In genomic region chr5:119049824-119050449, GRCh38 we compare ENCODE assay signal across 12 cellular contexts. TPM values are rescaled to one million over a fixed set of nuclear protein-coding genes. Genes with fewer than 3 reads are reported as not detected.
DNase-seq lines count a peak whose midpoint lies in the region; FAIRE-seq and TF ChIP-seq lines count a peak whose summit lies in the region.
"Had no signal": no experiment of that assay in that cellular context is flagged by ENCODE, and none has a peak within 500 bp of the region (broad histone marks: within the 10 kb centered on the region; RNA-seq: fewer than 3 reads in every experiment).

No MANE protein-coding gene starts in this region.

- H3K4me2 ChIP-seq in mammary epithelial cell (ENCODE audit: insufficient read depth, low read depth, low read length) (no peak overlapping the region), keratinocyte (ENCODE audit: control insufficient read depth, extremely low read depth, insufficient read depth, low read depth, low read length) (no peak overlapping the region)

- in situ Hi-C loops in mammary epithelial cell (cut with MboI; ENCODE audit: low sequenced_read_pairs in 2 of 2) = loop anchor here in 1 of 2 donors (25.0 kb wide), 1 partner anchor 362 kb away; no protein-coding TSS in a partner anchor

- intact Hi-C loops in mammary epithelial cell (cut with micrococcal nuclease) (no loop called here), Calu3 (cut with micrococcal nuclease; ENCODE audit: unreplicated experiment) (no loop called here), posterior vena cava (cut with DNase I) (no loop called here)

- no peaks in the 10 kb centered on the region for H3K9me1 ChIP-seq in keratinocyte (ENCODE audit: control insufficient read depth, extremely low read depth, insufficient read depth, low read length)

- H3K9me3 ChIP-seq in mammary epithelial cell (replicated peaks; ENCODE audit: insufficient read depth, low read length) = no peaks in the 10 kb centered on the region
- H3K9me3 ChIP-seq in keratinocyte (ENCODE audit: control insufficient read depth, low read depth, low read length) = no peaks in the 10 kb centered on the region
- H3K9me3 ChIP-seq: SJCRH30 had no signal

- H3K79me2 ChIP-seq in mammary epithelial cell (ENCODE audit: insufficient read depth, low read length) (no peaks in the 10 kb centered on the region), keratinocyte (ENCODE audit: control insufficient read depth, insufficient read depth, low read length) (no peaks in the 10 kb centered on the region)

- H3K4me1 Mint-ChIP-seq in nephron progenitor cell (peaks cover 6% of the 10 kb centered on the region), Calu3 (ENCODE audit: low read depth, unreplicated experiment) (no peaks in the 10 kb centered on the region)
- H3K4me1 Mint-ChIP-seq: stimulated activated naive CD8-positive, alpha-beta T cell treated with anti-CD3 and anti-CD28 coated beads, Interleukin-15, amount 100 ng/mL, for 72 hours had no signal

- H3K27ac ChIP-seq in mammary epithelial cell (ENCODE audit: insufficient read depth, low read depth, low read length) (no peak overlapping the region), keratinocyte (ENCODE audit: control insufficient read depth, insufficient read depth, low read length) (no peak overlapping the region), caudate nucleus (ENCODE audit: low read depth, low read length) (no peak overlapping the region)
- H3K27ac ChIP-seq: SJCRH30 had no signal

- H3K36me3 Mint-ChIP-seq in nephron progenitor cell (ENCODE audit: low read depth) (no peaks in the 10 kb centered on the region), Calu3 (ENCODE audit: insufficient read depth, unreplicated experiment) (no peaks in the 10 kb centered on the region)

- no peaks in the 10 kb centered on the region for H3K9me3 Mint-ChIP-seq in nephron progenitor cell
- H3K9me3 Mint-ChIP-seq in Calu3 (ENCODE audit: low read depth, unreplicated experiment) = no peaks in the 10 kb centered on the region
- H3K9me3 Mint-ChIP-seq: stimulated activated naive CD8-positive, alpha-beta T cell treated with anti-CD3 and anti-CD28 coated beads, Interleukin-15, amount 100 ng/mL, for 72 hours had no signal

- H4K20me1 ChIP-seq in mammary epithelial cell (ENCODE audit: insufficient read depth, low read length) = no peaks in the 10 kb centered on the region
- no peaks in the 10 kb centered on the region for H4K20me1 ChIP-seq in keratinocyte (ENCODE audit: control insufficient read depth, extremely low read depth, insufficient read depth, low read length)

- no peak overlapping the region for H3K9ac ChIP-seq in mammary epithelial cell (ENCODE audit: insufficient read depth, low read length)
- H3K9ac ChIP-seq in keratinocyte (ENCODE audit: control insufficient read depth, extremely low read depth, insufficient read depth, low read length) = no peak overlapping the region

- no peaks in the 10 kb centered on the region for H3K27me3 ChIP-seq in mammary epithelial cell (ENCODE audit: insufficient read depth, low read length)
- no peaks in the 10 kb centered on the region for H3K27me3 ChIP-seq in keratinocyte (ENCODE audit: control insufficient read depth, extremely low read depth, insufficient read depth, low read length)
- H3K27me3 ChIP-seq: SJCRH30 had no signal

- no peak for TF ChIP-seq CTCF in mammary epithelial cell (conservative IDR thresholded peaks at IDR 0.05 in 1 of 2, IDR thresholded peaks at IDR 0.05 in 1 of 2; ENCODE audit: extremely low read depth in 1 of 2, insufficient read depth in 1 of 2, low read depth in 1 of 2, low read length in 2 of 2)
- TF ChIP-seq CTCF in keratinocyte (optimal IDR thresholded peaks at IDR 0.05 in 1 of 3, IDR thresholded peaks at IDR 0.05 in 1 of 3, conservative IDR thresholded peaks at IDR 0.05 in 1 of 3; ENCODE audit: extremely low read depth in 1 of 3, insufficient read depth in 2 of 3, low read length in 3 of 3) = no peak
- TF ChIP-seq CTCF in nephron progenitor cell (IDR thresholded peaks at IDR 0.05) = no peak
- TF ChIP-seq CTCF in Calu3 (IDR thresholded peaks at IDR 0.05; ENCODE audit: unreplicated experiment) = no peak

- BruUV-seq in mammary epithelial cell (replicated peaks; lab: Mats Ljungman, UMichigan) = no TSS peak
- BruUV-seq in Calu3 (replicated peaks; lab: Mats Ljungman, UMichigan) = no TSS peak

- H2AFZ ChIP-seq in mammary epithelial cell (ENCODE audit: low read depth, low read length) = peak overlapping the region; percentile 75
- peak overlapping the region; percentile 76 for H2AFZ ChIP-seq in keratinocyte (ENCODE audit: control insufficient read depth, low read length)

- no peaks in the 10 kb centered on the region for H3K36me3 ChIP-seq in mammary epithelial cell (ENCODE audit: insufficient read depth, low read length)
- H3K36me3 ChIP-seq in keratinocyte (ENCODE audit: control insufficient read depth in 2 of 2, extremely low read depth in 1 of 2, insufficient read depth in 2 of 2, low read length in 2 of 2) = no peaks in the 10 kb centered on the region
- H3K36me3 ChIP-seq: SJCRH30 had no signal

- no peak overlapping the region for H3K4me3 Mint-ChIP-seq in nephron progenitor cell
- H3K4me3 Mint-ChIP-seq in Calu3 (ENCODE audit: low read depth, unreplicated experiment) = no peak overlapping the region
- H3K4me3 Mint-ChIP-seq: stimulated activated naive CD8-positive, alpha-beta T cell treated with anti-CD3 and anti-CD28 coated beads, Interleukin-15, amount 100 ng/mL, for 72 hours had no signal

- H3K27ac Mint-ChIP-seq in nephron progenitor cell = no peak overlapping the region
- no peak overlapping the region for H3K27ac Mint-ChIP-seq in Calu3 (ENCODE audit: unreplicated experiment)
- H3K27ac Mint-ChIP-seq: stimulated activated naive CD8-positive, alpha-beta T cell treated with anti-CD3 and anti-CD28 coated beads, Interleukin-15, amount 100 ng/mL, for 72 hours had no signal

- FAIRE-seq in HTR-8/SVneo (lab: Jason Lieb, UNC) = no peak
- FAIRE-seq in keratinocyte (lab: Jason Lieb, UNC) = peak; percentile 60

- CTCF ChIA-PET in mammary epithelial cell (lab: Charles Lee; ENCODE audit: low non-redundant PET) = no interaction called here
- CTCF ChIA-PET in Calu3 (lab: Charles Lee) = interaction anchor here (0.6 kb wide), 1 partner anchor 15 kb away, joined by 4 read pairs; no protein-coding TSS in a partner anchor

- H3K4me1 ChIP-seq in mammary epithelial cell (ENCODE audit: insufficient read depth, low read length) (peaks cover 5% of the 10 kb centered on the region), keratinocyte (ENCODE audit: control insufficient read depth, extremely low read depth, insufficient read depth, low read length) (peaks cover 3% of the 10 kb centered on the region)

- dilution Hi-C loops in mammary epithelial cell (cut with HindIII; ENCODE audit: low sequenced_read_pairs) = loop anchor here (25.0 kb wide), 1 partner anchor 362 kb away; no protein-coding TSS in a partner anchor
- dilution Hi-C loops in keratinocyte (cut with MboI; ENCODE audit: extremely low pct_ligation_motif_present, low sequenced_read_pairs) = no loop called here

- 71% methylated on average over 4 of the region's 7 CpGs for WGBS in mammary epithelial cell (ENCODE audit: low coverage, missing lambda C conversion rate)

- peak; percentile 53 for DNase-seq in AG08396 (ENCODE audit: low spot score)
- DNase-seq in HTR-8/SVneo (ENCODE audit: insufficient read length, low spot score) = peak; percentile 21
- peak; percentile 16 for DNase-seq in mammary epithelial cell
- no peak for DNase-seq in keratinocyte (ENCODE audit: low read depth, low spot score)
- DNase-seq in nephron progenitor cell = no peak
- no peak for DNase-seq in Calu3
- DNase-seq in posterior vena cava (ENCODE audit: low spot score) = no peak
- DNase-seq in caudate nucleus (lab: John Stamatoyannopoulos, UW) = no peak
- DNase-seq: activated CD4-positive, alpha-beta T cell treated with anti-CD3 and anti-CD28 coated beads, Interleukin-2, amount 50 U/mL, for 4 hours; C1 segment of cervical spinal cord; SJCRH30; stimulated activated naive CD8-positive, alpha-beta T cell treated with anti-CD3 and anti-CD28 coated beads, Interleukin-15, amount 100 ng/mL, for 72 hours had no signal

- H3K4me3 ChIP-seq in mammary epithelial cell (replicated peaks in 1 of 3; ENCODE audit: insufficient read depth in 1 of 3, low read depth in 2 of 3, low read length in 3 of 3) = no peak overlapping the region
- no peak overlapping the region for H3K4me3 ChIP-seq in keratinocyte (ENCODE audit: control insufficient read depth in 2 of 3, extremely low read depth in 1 of 3, insufficient read depth in 2 of 3, low read depth in 1 of 3, low read length in 3 of 3)
- H3K4me3 ChIP-seq: SJCRH30 had no signal

- no peaks in the 10 kb centered on the region for H3K27me3 Mint-ChIP-seq in nephron progenitor cell (ENCODE audit: low read depth, poor library complexity)
- no peaks in the 10 kb centered on the region for H3K27me3 Mint-ChIP-seq in Calu3 (ENCODE audit: unreplicated experiment)
- H3K27me3 Mint-ChIP-seq: stimulated activated naive CD8-positive, alpha-beta T cell treated with anti-CD3 and anti-CD28 coated beads, Interleukin-15, amount 100 ng/mL, for 72 hours had no signal

RNA-seq across cellular contexts. Expression of gene DMXL1, which starts 20.9 kb away (rescaled TPM):
- total RNA-seq in mammary epithelial cell (10 to 100 TPM; 26.0 to 62.2 TPM), Calu3 (2022) (43.3 and 46.6 TPM in 2 replicates), posterior vena cava (10 to 100 TPM; 55.6 to 56.0 TPM)
- polyA plus RNA-seq in mammary epithelial cell (4.9 TPM), keratinocyte (6.4 to 13.1 TPM (median 12.6 TPM) in 3 replicates)
- polyA minus RNA-seq in mammary epithelial cell (23.1 TPM), keratinocyte (5.0 to 37.1 TPM (median 24.4 TPM) in 3 replicates)
- polyA plus RNA-seq in keratinocyte (2011; ENCODE audit: low read depth) = 13.8 TPM
- 4.5 and 8.3 TPM in 2 replicates for polyA plus RNA-seq in keratinocyte (2011; cell fraction: cytosol; rRNA removed)
- 15.3 and 21.1 TPM in 2 replicates for polyA plus RNA-seq in keratinocyte (2011; cell fraction: nucleus; rRNA removed)
- polyA plus RNA-seq in keratinocyte (2012; ENCODE audit: low replicate concordance) = 5.2 and 9.6 TPM in 2 replicates
- 9.4 TPM for polyA minus RNA-seq in keratinocyte (2011; cell fraction: cytosol; rRNA and poly(A)+ RNA removed)
- polyA minus RNA-seq in keratinocyte (2011; cell fraction: nucleus; rRNA and poly(A)+ RNA removed) = 33.6 and 77.4 TPM in 2 replicates

Comparison
In these comparisons a context has a peak if more than half of its experiments do, and no peak if none do; other contexts are left out.
1. DNase-seq: peak in AG08396 (single experiment), HTR-8/SVneo (single experiment) and mammary epithelial cell (single experiment); none in keratinocyte (single experiment), nephron progenitor cell (single experiment), Calu3 (single experiment), posterior vena cava (single experiment) and caudate nucleus (0 of 61).